22 cellular contexts compared by ENCODE assay signal in the genomic region with DNA sequence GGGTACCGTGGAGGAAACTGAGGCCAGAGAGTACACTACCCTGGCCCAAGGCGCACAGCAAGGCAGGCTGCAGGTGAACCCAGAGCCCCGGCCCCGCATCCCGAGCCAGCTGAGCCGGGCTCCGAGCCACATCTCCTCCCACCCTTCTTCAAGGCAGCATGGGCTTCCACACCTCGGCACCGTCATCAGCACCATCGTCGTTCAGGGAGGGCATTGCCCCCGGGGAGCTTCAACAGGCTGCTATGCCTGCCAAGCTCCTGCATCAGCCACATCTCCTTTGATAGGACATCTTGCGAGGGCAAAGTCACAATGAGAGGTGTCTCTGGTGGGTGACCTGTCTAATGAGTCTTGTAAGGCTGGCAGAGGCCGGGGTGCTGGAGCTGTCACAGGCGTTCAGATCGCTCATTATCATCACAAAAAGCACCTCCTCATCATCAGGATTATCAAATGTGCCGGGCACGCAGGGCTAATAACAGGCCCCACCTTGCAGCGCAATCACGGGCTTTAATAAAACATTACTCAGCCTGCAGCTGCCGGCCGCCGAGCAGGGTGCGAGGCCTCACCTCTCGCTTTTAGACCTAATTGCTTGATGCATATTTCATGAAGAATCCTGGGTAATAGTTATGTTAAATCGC.
"Had no signal": no experiment of that assay in that cellular context is flagged by ENCODE, and none has a peak within 500 bp of the region (broad histone marks: within the 10 kb centered on the region; RNA-seq: fewer than 3 reads in every experiment).

No MANE protein-coding gene starts in this region.

- H3K9me3 ChIP-seq: stomach had no signal

- H3K4me3 ChIP-seq: cardiac muscle cell, dorsolateral prefrontal cortex, lung, stomach had no signal

- DNase-seq: activated B cell treated with CpG ODN at 0.5 μM for 24 hours; activated CD4-positive, alpha-beta memory T cell treated with anti-CD3 and anti-CD28 coated beads for 36 hours; activated CD4-positive, alpha-beta T cell treated with anti-CD3 and anti-CD28 coated beads for 4 hours; activated naive CD4-positive, alpha-beta T cell; activated naive CD8-positive, alpha-beta T cell treated with anti-CD3 and anti-CD28 coated beads for 36 hours; activated T-cell treated with anti-CD3 and anti-CD28 coated beads for 4 hours; amniotic stem cell; foreskin melanocyte; glutamatergic neuron; hypothalamus; occipital lobe; stimulated activated CD4-positive, alpha-beta T cell treated with anti-CD3 and anti-CD28 coated beads, Interleukin-15, amount 100 ng/mL, for 24 hours; stimulated activated CD4-positive, alpha-beta T cell treated with anti-CD3 and anti-CD28 coated beads, Interleukin-2, amount 100 ng/mL, for 48 hours; stomach had no signal

- ATAC-seq: natural killer cell treated with Interleukin-12 subunit alpha and Interleukin-12 subunit beta and Interleukin-15 and Interleukin-18, amount 100 ng/mL, for 72 hours had no signal

- H3K4me3 Mint-ChIP-seq: activated B cell treated with CpG ODN at 0.5 μM for 24 hours; activated CD4-positive, alpha-beta memory T cell treated with anti-CD3 and anti-CD28 coated beads for 36 hours; activated naive CD8-positive, alpha-beta T cell treated with anti-CD3 and anti-CD28 coated beads for 36 hours; activated T-helper 1 cell treated with anti-CD3 and anti-CD28 coated beads, Interleukin-12 subunit alpha, Interleukin-12 subunit beta, Interleukin-2, Interleukin-4 antibody, amounts not matched to agents 30 ng/mL and 10 ng/mL and 1 ng/mL, durations not matched to agents 14 hours and 24 hours and 36 hours; mesothelial cell of epicardium; natural killer cell treated with Interleukin-12 subunit alpha and Interleukin-12 subunit beta and Interleukin-15 and Interleukin-18, amount 100 ng/mL, for 72 hours; T-helper 2 cell treated with Interferon-gamma antibody and Interleukin-4, amounts not matched to agents 5 μg/mL and 100 μg/mL, for 36 hours; type B pancreatic cell had no signal

- H3K36me3 ChIP-seq: cardiac muscle cell had no signal

- H3K27me3 ChIP-seq: cardiac muscle cell, dorsolateral prefrontal cortex, stomach had no signal

- H3K4me1 Mint-ChIP-seq: activated B cell treated with CpG ODN at 0.5 μM for 24 hours; activated naive CD8-positive, alpha-beta T cell treated with anti-CD3 and anti-CD28 coated beads for 36 hours had no signal

- H3K9me3 Mint-ChIP-seq: activated B cell treated with CpG ODN at 0.5 μM for 24 hours; activated CD4-positive, alpha-beta memory T cell treated with anti-CD3 and anti-CD28 coated beads for 36 hours; activated naive CD8-positive, alpha-beta T cell treated with anti-CD3 and anti-CD28 coated beads for 36 hours; activated T-helper 1 cell treated with anti-CD3 and anti-CD28 coated beads, Interleukin-12 subunit alpha, Interleukin-12 subunit beta, Interleukin-2, Interleukin-4 antibody, amounts not matched to agents 30 ng/mL and 10 ng/mL and 1 ng/mL, durations not matched to agents 14 hours and 24 hours and 36 hours; mesothelial cell of epicardium; natural killer cell treated with Interleukin-12 subunit alpha and Interleukin-12 subunit beta and Interleukin-15 and Interleukin-18, amount 100 ng/mL, for 72 hours; T-helper 2 cell treated with Interferon-gamma antibody and Interleukin-4, amounts not matched to agents 5 μg/mL and 100 μg/mL, for 36 hours; type B pancreatic cell had no signal

- H3K27me3 Mint-ChIP-seq: activated B cell treated with CpG ODN at 0.5 μM for 24 hours; activated CD4-positive, alpha-beta memory T cell treated with anti-CD3 and anti-CD28 coated beads for 36 hours; activated naive CD8-positive, alpha-beta T cell treated with anti-CD3 and anti-CD28 coated beads for 36 hours; natural killer cell treated with Interleukin-12 subunit alpha and Interleukin-12 subunit beta and Interleukin-15 and Interleukin-18, amount 100 ng/mL, for 72 hours; type B pancreatic cell had no signal

- H3K27ac Mint-ChIP-seq: activated B cell treated with CpG ODN at 0.5 μM for 24 hours; activated CD4-positive, alpha-beta memory T cell treated with anti-CD3 and anti-CD28 coated beads for 36 hours; activated naive CD8-positive, alpha-beta T cell treated with anti-CD3 and anti-CD28 coated beads for 36 hours; activated T-helper 1 cell treated with anti-CD3 and anti-CD28 coated beads, Interleukin-12 subunit alpha, Interleukin-12 subunit beta, Interleukin-2, Interleukin-4 antibody, amounts not matched to agents 30 ng/mL and 10 ng/mL and 1 ng/mL, durations not matched to agents 14 hours and 24 hours and 36 hours; natural killer cell treated with Interleukin-12 subunit alpha and Interleukin-12 subunit beta and Interleukin-15 and Interleukin-18, amount 100 ng/mL, for 72 hours; T-helper 2 cell treated with Interferon-gamma antibody and Interleukin-4, amounts not matched to agents 5 μg/mL and 100 μg/mL, for 36 hours had no signal

- H3K27ac ChIP-seq: cardiac muscle cell, stomach had no signal

- H3K36me3 Mint-ChIP-seq: activated CD4-positive, alpha-beta memory T cell treated with anti-CD3 and anti-CD28 coated beads for 36 hours; activated naive CD8-positive, alpha-beta T cell treated with anti-CD3 and anti-CD28 coated beads for 36 hours; mesothelial cell of epicardium; natural killer cell treated with Interleukin-12 subunit alpha and Interleukin-12 subunit beta and Interleukin-15 and Interleukin-18, amount 100 ng/mL, for 72 hours; type B pancreatic cell had no signal
